ENCODE assay signal across 8 cellular contexts in genomic region chr2:35973132-35973736, GRCh38.
DNase-seq lines count a peak whose midpoint lies in the region; ATAC-seq and TF ChIP-seq lines count a peak whose summit lies in the region.
"Had no signal": no experiment of that assay in that cellular context is flagged by ENCODE, and none has a peak within 500 bp of the region (broad histone marks: within the 10 kb centered on the region; RNA-seq: fewer than 3 reads in every experiment).

No MANE protein-coding gene starts in this region.

- no peak overlapping the region for H3K4me3 ChIP-seq in astrocyte of the cerebellum (ENCODE audit: low read depth, low read length)
- no peak overlapping the region for H3K4me3 ChIP-seq in right lobe of liver

- no peaks in the 10 kb centered on the region for H3K36me3 Mint-ChIP-seq in activated CD4-positive, alpha-beta memory T cell treated with anti-CD3 and anti-CD28 coated beads for 36 hours

- H3K4me1 Mint-ChIP-seq in activated CD4-positive, alpha-beta memory T cell treated with anti-CD3 and anti-CD28 coated beads for 36 hours (ENCODE audit: low read depth), result peaks cover 2% of the 10 kb centered on the region

- H3K9me3 ChIP-seq in right lobe of liver, result no peaks in the 10 kb centered on the region

- H3K4me3 Mint-ChIP-seq in activated CD4-positive, alpha-beta memory T cell treated with anti-CD3 and anti-CD28 coated beads for 36 hours, result no peak overlapping the region

- H3K27me3 ChIP-seq in right lobe of liver, result no peaks in the 10 kb centered on the region

- 12% methylated on average over 1 of the region's 1 CpG for WGBS in right lobe of liver (ENCODE audit: insufficient coverage, low coverage, low lambda C conversion rate, missing lambda C conversion rate)

- intact Hi-C loops in right lobe of liver (cut with DNase I), result no loop called here
- intact Hi-C loops in activated CD4-positive, alpha-beta memory T cell treated with anti-CD3 and anti-CD28 coated beads for 36 hours (cut with micrococcal nuclease), result loop anchor here (10.0 kb wide), 1 partner anchor 172 kb away; no protein-coding TSS in a partner anchor

- H3K27ac ChIP-seq in right lobe of liver, result no peak overlapping the region
- H3K27ac ChIP-seq: parathyroid adenoma had no signal

- CTCF ChIA-PET in activated CD4-positive, alpha-beta memory T cell treated with anti-CD3 and anti-CD28 coated beads for 36 hours (lab: Charles Lee), result interaction anchor here (0.6 to 1.7 kb wide), 3 partner anchors 361 to 675 kb away, joined by 3 to 5 read pairs (median 3); no protein-coding TSS in a partner anchor

- in situ Hi-C loops in astrocyte of the cerebellum (cut with HindIII; ENCODE audit: low sequenced_read_pairs), result no loop called here

- ATAC-seq in GM21360 (IDR thresholded peaks at IDR 0.05; ENCODE audit: unreplicated experiment), result peak; percentile 86
- ATAC-seq in HG03571 (IDR thresholded peaks at IDR 0.05; ENCODE audit: unreplicated experiment), result peak; percentile 76
- ATAC-seq in right lobe of liver, result peak; percentile 53 to 73 (median 58)

- DNase-seq in GM04504 (ENCODE audit: low read depth) (peak; percentile 5), astrocyte of the cerebellum (ENCODE audit: low read depth) (peak; percentile 16), right lobe of liver (no peak), hippocampal formation (lab: John Stamatoyannopoulos, UW) (no peak)
- DNase-seq in activated CD4-positive, alpha-beta memory T cell treated with anti-CD3 and anti-CD28 coated beads for 36 hours, result no peak

- H3K9me3 Mint-ChIP-seq in activated CD4-positive, alpha-beta memory T cell treated with anti-CD3 and anti-CD28 coated beads for 36 hours, result no peaks in the 10 kb centered on the region

- H3K36me3 ChIP-seq in right lobe of liver, result no peaks in the 10 kb centered on the region

- TF ChIP-seq POLR2A in right lobe of liver (IDR thresholded peaks at IDR 0.05), result no peak

- no peaks in the 10 kb centered on the region for H3K4me1 ChIP-seq in right lobe of liver
- H3K4me1 ChIP-seq: parathyroid adenoma had no signal

- no peaks in the 10 kb centered on the region for H3K27me3 Mint-ChIP-seq in activated CD4-positive, alpha-beta memory T cell treated with anti-CD3 and anti-CD28 coated beads for 36 hours

- TF ChIP-seq CTCF in astrocyte of the cerebellum (IDR thresholded peaks at IDR 0.05; ENCODE audit: low read depth, low read length, missing control alignments) (peak; percentile 81), right lobe of liver (IDR thresholded peaks at IDR 0.05) (peak; percentile 27 to 54 (median 42))

- POLR2A ChIA-PET in activated CD4-positive, alpha-beta memory T cell treated with anti-CD3 and anti-CD28 coated beads for 36 hours (lab: Charles Lee), result no interaction called here

- H3K27ac Mint-ChIP-seq in activated CD4-positive, alpha-beta memory T cell treated with anti-CD3 and anti-CD28 coated beads for 36 hours, result no peak overlapping the region

Comparison
In these comparisons a context has a peak if more than half of its experiments do, and no peak if none do; other contexts are left out.
1. DNase-seq: peak in GM04504 (single experiment) and astrocyte of the cerebellum (single experiment); none in right lobe of liver (0 of 3), activated CD4-positive, alpha-beta memory T cell treated with anti-CD3 and anti-CD28 coated beads for 36 hours (single experiment) and hippocampal formation (0 of 2).
2. Peak in every context shown above with its lines, with median percentiles within 50 percentile points of each other: ATAC-seq.